ENCODE assay signal across 18 cellular contexts in genomic region chr14:92321701-92322100, GRCh38. TPM values are rescaled to one million over a fixed set of nuclear protein-coding genes. Genes with fewer than 3 reads are reported as not detected.
DNase-seq lines count a peak whose midpoint lies in the region; ATAC-seq and TF ChIP-seq lines count a peak whose summit lies in the region.
"Had no signal": no experiment of that assay in that cellular context is flagged by ENCODE, and none has a peak within 500 bp of the region (broad histone marks: within the 10 kb centered on the region; RNA-seq: fewer than 3 reads in every experiment).

No MANE protein-coding gene starts in this region.

- H3K4me1 ChIP-seq in GM23338 (ENCODE audit: insufficient read depth) (peaks cover 9% of the 10 kb centered on the region; the same call in 1 of the 2 replicates), neural progenitor cell (peaks cover 21% of the 10 kb centered on the region)

- H3K27ac ChIP-seq in GM23338 (ENCODE audit: low read depth) (no peak overlapping the region), neural progenitor cell (no peak overlapping the region)
- H3K27ac ChIP-seq: BLaER1 treated with 17β-estradiol and CSF1 and Interleukin-3, amounts not matched to agents 10 nM and 100 nM had no signal

- intact Hi-C loops in natural killer cell (cut with micrococcal nuclease), result no loop called here

- TF ChIP-seq CTCF in GM23338 (conservative IDR thresholded peaks at IDR 0.05; ENCODE audit: low read depth in 2 of 2), result no peak
- no peak for TF ChIP-seq CTCF in endothelial cell (IDR thresholded peaks at IDR 0.05; ENCODE audit: unreplicated experiment)
- TF ChIP-seq CTCF in natural killer cell (IDR thresholded peaks at IDR 0.05), result no peak
- TF ChIP-seq CTCF in neural progenitor cell (IDR thresholded peaks at IDR 0.05), result no peak

- H3K79me2 ChIP-seq in GM23338 (replicated peaks; ENCODE audit: insufficient read depth) (no peaks in the 10 kb centered on the region), neural progenitor cell (ENCODE audit: low read depth) (no peaks in the 10 kb centered on the region)

- H3K4me2 ChIP-seq in GM23338, result peak overlapping the region; percentile 92; the same call in 1 of the 2 replicates
- no peak overlapping the region for H3K4me2 ChIP-seq in neural progenitor cell
- H3K4me2 ChIP-seq: BLaER1 treated with 17β-estradiol and CSF1 and Interleukin-3, amounts not matched to agents 10 nM and 100 nM had no signal

- H3K9ac ChIP-seq in neural progenitor cell, result no peak overlapping the region
- H3K9ac ChIP-seq: BLaER1 treated with 17β-estradiol and CSF1 and Interleukin-3, amounts not matched to agents 10 nM and 100 nM had no signal

- H3K4me3 Mint-ChIP-seq in GM23338, result peak overlapping the region; percentile 74; the same call in 2 of the 3 replicates
- peak overlapping the region; percentile 23 for H3K4me3 Mint-ChIP-seq in endothelial cell (ENCODE audit: unreplicated experiment)
- peak overlapping the region; percentile 13 for H3K4me3 Mint-ChIP-seq in natural killer cell
- H3K4me3 Mint-ChIP-seq in neural progenitor cell, result peak overlapping the region; percentile 57
- H3K4me3 Mint-ChIP-seq: CD4-positive, alpha-beta T cell had no signal

- H3K9me3 Mint-ChIP-seq in GM23338, result no peaks in the 10 kb centered on the region
- H3K9me3 Mint-ChIP-seq in endothelial cell (ENCODE audit: unreplicated experiment), result no peaks in the 10 kb centered on the region
- H3K9me3 Mint-ChIP-seq in natural killer cell, result no peaks in the 10 kb centered on the region
- no peaks in the 10 kb centered on the region for H3K9me3 Mint-ChIP-seq in neural progenitor cell
- H3K9me3 Mint-ChIP-seq: CD4-positive, alpha-beta T cell had no signal

- peaks cover 51% of the 10 kb centered on the region for H3K27me3 Mint-ChIP-seq in GM23338 (ENCODE audit: insufficient read depth, low read depth, poor library complexity)
- peaks cover 11% of the 10 kb centered on the region for H3K27me3 Mint-ChIP-seq in endothelial cell (ENCODE audit: unreplicated experiment)
- peaks cover 62 to 63% of the 10 kb centered on the region in 2 donors for H3K27me3 Mint-ChIP-seq in natural killer cell (ENCODE audit: low read depth in 2 of 2)
- H3K27me3 Mint-ChIP-seq in neural progenitor cell (ENCODE audit: insufficient read depth, low read depth), result peaks cover 47% of the 10 kb centered on the region

- peaks cover 4% of the 10 kb centered on the region; the same call in 1 of the 2 replicates for H3K9me2 ChIP-seq in GM23338 (ENCODE audit: insufficient read depth)

- DNase-seq in GM23338 (ENCODE audit: low spot score) (no peak), endothelial cell (ENCODE audit: low spot score) (no peak), natural killer cell (no peak), neural progenitor cell (ENCODE audit: low spot score) (no peak), GF-D8 (lab: John Stamatoyannopoulos, UW) (no peak), NCI-H1048 (lab: John Stamatoyannopoulos, UW) (no peak)
- no peak for DNase-seq in stimulated activated CD4-positive, alpha-beta T cell treated with anti-CD3 and anti-CD28 coated beads, Interleukin-4, amount 100 ng/mL, for 24 hours
- DNase-seq: 8988T; AML-193; Calu3; CD4-positive, alpha-beta T cell; DMS 273 treated with DMSO at 0.1 percent for 48 hours; HCEC 1CT had no signal

- no peaks in the 10 kb centered on the region for H3K36me3 ChIP-seq in GM23338 (ENCODE audit: insufficient read depth)
- H3K36me3 ChIP-seq in neural progenitor cell, result no peaks in the 10 kb centered on the region
- H3K36me3 ChIP-seq: BLaER1 treated with 17β-estradiol and CSF1 and Interleukin-3, amounts not matched to agents 10 nM and 100 nM had no signal

- H3F3A ChIP-seq in GM23338 (replicated peaks; ENCODE audit: low read depth) (no peaks in the 10 kb centered on the region), neural progenitor cell (ENCODE audit: low read depth) (peaks cover 10% of the 10 kb centered on the region)

- H3K36me3 Mint-ChIP-seq in GM23338 (ENCODE audit: low read depth), result no peaks in the 10 kb centered on the region
- H3K36me3 Mint-ChIP-seq in endothelial cell (ENCODE audit: low read depth, unreplicated experiment), result peaks cover 3% of the 10 kb centered on the region
- H3K36me3 Mint-ChIP-seq in natural killer cell, result no peaks in the 10 kb centered on the region
- no peaks in the 10 kb centered on the region for H3K36me3 Mint-ChIP-seq in neural progenitor cell
- H3K36me3 Mint-ChIP-seq: IgD-negative memory B cell had no signal

- H3K9me3 ChIP-seq in neural progenitor cell (ENCODE audit: low read depth), result no peaks in the 10 kb centered on the region

- ATAC-seq in GM23338 (no peak), natural killer cell (no peak), GM21717 (IDR thresholded peaks at IDR 0.05; ENCODE audit: unreplicated experiment) (no peak)

- H3K4me1 Mint-ChIP-seq in GM23338 (peaks cover 10% of the 10 kb centered on the region), endothelial cell (ENCODE audit: unreplicated experiment) (no peaks in the 10 kb centered on the region), natural killer cell (peaks cover 9 to 11% of the 10 kb centered on the region in 2 donors), neural progenitor cell (peaks cover 7% of the 10 kb centered on the region)
- H3K4me1 Mint-ChIP-seq: IgD-negative memory B cell had no signal

- peaks cover 9% of the 10 kb centered on the region; the same call in 1 of the 2 replicates for H4K20me1 ChIP-seq in GM23338 (replicated peaks; ENCODE audit: insufficient read depth)
- H4K20me1 ChIP-seq in neural progenitor cell (ENCODE audit: low read depth), result peaks cover 6% of the 10 kb centered on the region
- H4K20me1 ChIP-seq: BLaER1 treated with 17β-estradiol and CSF1 and Interleukin-3, amounts not matched to agents 10 nM and 100 nM had no signal

- H2AFZ ChIP-seq in GM23338 (peak overlapping the region; percentile 43; the same call in 1 of the 2 replicates), neural progenitor cell (replicated peaks) (no peak overlapping the region)

- H3K27me3 ChIP-seq in GM23338 (ENCODE audit: insufficient read depth) (peaks cover 76% of the 10 kb centered on the region), neural progenitor cell (peaks cover 82% of the 10 kb centered on the region)

- no peak overlapping the region for H3K27ac Mint-ChIP-seq in GM23338
- no peak overlapping the region for H3K27ac Mint-ChIP-seq in endothelial cell (ENCODE audit: unreplicated experiment)
- no peak overlapping the region for H3K27ac Mint-ChIP-seq in natural killer cell
- no peak overlapping the region for H3K27ac Mint-ChIP-seq in neural progenitor cell
- H3K27ac Mint-ChIP-seq: CD4-positive, alpha-beta T cell; IgD-negative memory B cell had no signal

- H3K4me3 ChIP-seq in GM23338 (no peak overlapping the region), neural progenitor cell (no peak overlapping the region)
- H3K4me3 ChIP-seq: BLaER1 treated with 17β-estradiol and CSF1 and Interleukin-3, amounts not matched to agents 10 nM and 100 nM had no signal

TF ChIP-seq in GM23338, 12 proteins besides CTCF, POLR2A, EP300 and RAD21 (continues in another document):
- TF ChIP-seq NANOG (IDR thresholded peaks at IDR 0.05; ENCODE audit: borderline replicate concordance), result no peak

RNA-seq across cellular contexts. Expression of gene SLC24A4, which starts 1.3 kb away (rescaled TPM):
- total RNA-seq in GM23338 (2014; rRNA removed; shearing (Covaris generic)), result 0.38 and 0.39 TPM in 2 replicates
- polyA plus RNA-seq in GM23338 (2016; fragmentation: Nextera tagmentation; extraction: Ambion mirVana), result 0.06 and 0.30 TPM in 2 replicates
- total RNA-seq in endothelial cell (ENCODE audit: unreplicated experiment), result 1.1 TPM
- 1 to 10 TPM; 1.1 to 3.2 (median 2.1) TPM for total RNA-seq in natural killer cell
- 0.15 and 0.73 TPM in 2 replicates for total RNA-seq in neural progenitor cell (ENCODE audit: low replicate concordance)
- total RNA-seq: Calu3, H4, HT-29 had no signal
- polyA plus RNA-seq: IgD-negative memory B cell had no signal

Comparison
In these comparisons a context has a peak if more than half of its experiments do, and no peak if none do; other contexts are left out.
1. H3K4me3 Mint-ChIP-seq: peak in every context shown above with its lines; median percentile 74 in GM23338; 57 in neural progenitor cell; 23 in endothelial cell; 13 in natural killer cell.